In the genomic region with DNA sequence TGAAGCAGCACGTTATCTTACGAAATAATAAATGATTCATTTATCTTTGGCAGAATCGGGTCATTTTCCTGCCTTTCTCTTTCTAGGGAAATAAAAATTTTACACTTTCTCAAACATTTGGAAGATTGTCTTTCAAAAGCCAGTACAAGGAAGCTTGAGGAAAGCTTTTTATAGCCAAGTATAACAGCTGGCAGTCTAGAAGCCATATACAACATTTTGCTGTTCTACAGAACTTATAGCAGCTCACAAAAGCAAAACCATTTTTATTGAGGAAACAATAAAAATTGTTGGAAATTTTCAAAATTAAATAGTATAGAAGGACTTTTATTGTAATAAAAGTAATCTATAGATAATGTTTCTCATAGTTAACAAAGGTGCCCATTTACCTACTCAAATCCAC, we compare ENCODE assay signal across 24 cellular contexts.
DNase-seq lines count a peak whose midpoint lies in the region; ATAC-seq and TF ChIP-seq lines count a peak whose summit lies in the region.
"Had no signal": no experiment of that assay in that cellular context is flagged by ENCODE, and none has a peak within 500 bp of the region (broad histone marks: within the 10 kb centered on the region; RNA-seq: fewer than 3 reads in every experiment).

No MANE protein-coding gene starts in this region.

- dilution Hi-C loops in mammary epithelial cell (cut with HindIII; ENCODE audit: low sequenced_read_pairs): no loop called here

- in situ Hi-C loops in mammary epithelial cell (cut with MboI; ENCODE audit: low sequenced_read_pairs in 2 of 2) (no loop called here), ACHN (cut with HindIII; ENCODE audit: low pct_ligation_motif_present, low pct_unique_long_range_greater_than_20kb, low sequenced_read_pairs) (no loop called here)

- POLR2A ChIA-PET in MCF 10A (lab: Yijun Ruan, JAX): no interaction called here

- H3K4me1 ChIP-seq in breast epithelium (no peaks in the 10 kb centered on the region), mammary epithelial cell (ENCODE audit: insufficient read depth, low read length) (no peaks in the 10 kb centered on the region)
- H3K4me1 ChIP-seq: SJSA1 had no signal

- no peak overlapping the region for H3K9ac ChIP-seq in mammary epithelial cell (ENCODE audit: insufficient read depth, low read length)

- no peak overlapping the region for H3K4me3 ChIP-seq in breast epithelium
- H3K4me3 ChIP-seq in mammary epithelial cell (replicated peaks in 1 of 3; ENCODE audit: insufficient read depth in 1 of 3, low read depth in 2 of 3, low read length in 3 of 3): no peak overlapping the region
- H3K4me3 ChIP-seq: SJSA1 had no signal

- H3K9me3 Mint-ChIP-seq in MCF 10A (ENCODE audit: unreplicated experiment): peaks cover 9% of the 10 kb centered on the region

- H2AFZ ChIP-seq in mammary epithelial cell (ENCODE audit: low read depth, low read length): no peak overlapping the region

- H3K4me3 Mint-ChIP-seq in MCF 10A (ENCODE audit: unreplicated experiment): no peak overlapping the region
- H3K4me3 Mint-ChIP-seq: CD8-positive, alpha-beta memory T cell had no signal

- peaks cover 6% of the 10 kb centered on the region for H3K4me1 Mint-ChIP-seq in MCF 10A (ENCODE audit: insufficient read depth, unreplicated experiment)
- H3K4me1 Mint-ChIP-seq: CD8-positive, alpha-beta memory T cell had no signal

- intact Hi-C loops in MCF 10A (cut with micrococcal nuclease) (no loop called here), breast epithelium (cut with DNase I; ENCODE audit: low total_unique reads) (no loop called here), mammary epithelial cell (cut with micrococcal nuclease) (no loop called here), left colon (cut with DNase I, micrococcal nuclease) (no loop called here)

- peak; percentile 68 for ATAC-seq in left colon
- no peak for ATAC-seq in activated CD4-positive, CD25-positive, alpha-beta regulatory T cell treated with anti-CD3 and anti-CD28 coated beads, Interleukin-2, amount 50 U/mL, for 24 hours
- ATAC-seq: HepG2, Right ventricle myocardium inferior had no signal

- H3K36me3 ChIP-seq in breast epithelium (no peaks in the 10 kb centered on the region), mammary epithelial cell (ENCODE audit: insufficient read depth, low read length) (no peaks in the 10 kb centered on the region)
- H3K36me3 ChIP-seq: SJSA1 had no signal

- no peak for TF ChIP-seq CTCF in MCF 10A (IDR thresholded peaks at IDR 0.05; ENCODE audit: unreplicated experiment)
- no peak for TF ChIP-seq CTCF in breast epithelium (IDR thresholded peaks at IDR 0.05)
- no peak for TF ChIP-seq CTCF in mammary epithelial cell (conservative IDR thresholded peaks at IDR 0.05 in 1 of 2, IDR thresholded peaks at IDR 0.05 in 1 of 2; ENCODE audit: extremely low read depth in 1 of 2, insufficient read depth in 1 of 2, low read depth in 1 of 2, low read length in 2 of 2)

- DNase-seq in MCF 10A (ENCODE audit: unreplicated experiment): peak; percentile 45
- no peak for DNase-seq in breast epithelium (ENCODE audit: low spot score in 2 of 2)
- DNase-seq in mammary epithelial cell: peak; percentile 5
- DNase-seq in left colon: no peak
- no peak for DNase-seq in ACHN
- DNase-seq in ecto neural progenitor cell (ENCODE audit: low spot score): no peak
- no peak for DNase-seq in activated CD4-positive, alpha-beta T cell treated with anti-CD3 and anti-CD28 coated beads, Interleukin-2, amount 50 U/mL, for 4 hours
- DNase-seq: 8988T; Calu3; CD8-positive, alpha-beta memory T cell; KBM-7; NCI-H1417; NCI-H1694 treated with DMSO at 0.1 percent for 48 hours; NCI-H2081 treated with DMSO at 0.1 percent for 48 hours; NCI-H2171 treated with DMSO at 0.1 percent for 48 hours; NCI-H524 treated with DMSO at 0.1 percent for 48 hours; NCI-H82; OCI-M1 had no signal

- H3K36me3 Mint-ChIP-seq in MCF 10A (ENCODE audit: insufficient read depth, unreplicated experiment): no peaks in the 10 kb centered on the region

- no peak for TF ChIP-seq POLR2A in breast epithelium (IDR thresholded peaks at IDR 0.05)

- BruUV-seq in MCF 10A (replicated peaks; lab: Mats Ljungman, UMichigan) (no TSS peak), mammary epithelial cell (replicated peaks; lab: Mats Ljungman, UMichigan) (no TSS peak)

- no peaks in the 10 kb centered on the region for H3K27me3 Mint-ChIP-seq in MCF 10A (ENCODE audit: insufficient read depth, unreplicated experiment)
- H3K27me3 Mint-ChIP-seq: CD8-positive, alpha-beta memory T cell had no signal

- CTCF ChIA-PET in MCF 10A (lab: Yijun Ruan, JAX): interaction anchor here (0.6 to 0.8 kb wide), 2 partner anchors 70 to 434 kb away, joined by 3 to 5 read pairs; no protein-coding TSS in a partner anchor
- CTCF ChIA-PET in mammary epithelial cell (lab: Charles Lee; ENCODE audit: low non-redundant PET): no interaction called here

- H4K20me1 ChIP-seq in mammary epithelial cell (ENCODE audit: insufficient read depth, low read length): no peaks in the 10 kb centered on the region

- H3K4me2 ChIP-seq in mammary epithelial cell (ENCODE audit: insufficient read depth, low read depth, low read length): no peak overlapping the region

- 76% methylated on average over 3 of the region's 3 CpGs for WGBS in mammary epithelial cell (ENCODE audit: low coverage, missing lambda C conversion rate)

- H3K9me3 ChIP-seq in breast epithelium (no peaks in the 10 kb centered on the region), mammary epithelial cell (replicated peaks; ENCODE audit: insufficient read depth, low read length) (no peaks in the 10 kb centered on the region)
- H3K9me3 ChIP-seq: SJSA1 had no signal

- H3K27me3 ChIP-seq in breast epithelium (no peaks in the 10 kb centered on the region), mammary epithelial cell (ENCODE audit: insufficient read depth, low read length) (no peaks in the 10 kb centered on the region)
- H3K27me3 ChIP-seq: SJSA1 had no signal

- no peaks in the 10 kb centered on the region for H3K79me2 ChIP-seq in mammary epithelial cell (ENCODE audit: insufficient read depth, low read length)

- no peak overlapping the region for H3K27ac Mint-ChIP-seq in MCF 10A (ENCODE audit: low read depth, unreplicated experiment)
- H3K27ac Mint-ChIP-seq: CD8-positive, alpha-beta memory T cell had no signal

- H3K27ac ChIP-seq in breast epithelium (no peak overlapping the region), mammary epithelial cell (ENCODE audit: insufficient read depth, low read depth, low read length) (no peak overlapping the region)
- H3K27ac ChIP-seq: C4-2B, HL-60, SJSA1 had no signal

Comparison
In these comparisons a context has a peak if more than half of its experiments do, and no peak if none do; other contexts are left out.
1. DNase-seq: peak in MCF 10A (single experiment) and mammary epithelial cell (single experiment); none in breast epithelium (0 of 2), left colon (0 of 2), ACHN (single experiment), ecto neural progenitor cell (single experiment) and activated CD4-positive, alpha-beta T cell treated with anti-CD3 and anti-CD28 coated beads, Interleukin-2, amount 50 U/mL, for 4 hours (0 of 2).